In genomic region chr5:34053133-34053532, GRCh38 we compare ENCODE assay signal across 12 cellular contexts. TPM values are rescaled to one million over a fixed set of nuclear protein-coding genes. Genes with fewer than 3 reads are reported as not detected.
A peak's percentile ranks its signal among the peaks of the same experiment; 100 is the strongest.
DNase-seq lines count a peak whose midpoint lies in the region; ATAC-seq and TF ChIP-seq lines count a peak whose summit lies in the region.
"Had no signal": no experiment of that assay in that cellular context is flagged by ENCODE, and none has a peak within 500 bp of the region (broad histone marks: within the 10 kb centered on the region; RNA-seq: fewer than 3 reads in every experiment).

No MANE protein-coding gene starts in this region.

- H3K9me3 ChIP-seq in smooth muscle cell (replicated peaks; ENCODE audit: low read depth) (no peaks in the 10 kb centered on the region), esophagus squamous epithelium (no peaks in the 10 kb centered on the region)
- H3K9me3 ChIP-seq: gastrocnemius medialis had no signal

- no peak for ATAC-seq in GM21528 (IDR thresholded peaks at IDR 0.05; ENCODE audit: low FRiP score, unreplicated experiment)
- no peak for ATAC-seq in GM19023 (IDR thresholded peaks at IDR 0.05; ENCODE audit: unreplicated experiment)
- ATAC-seq: gastrocnemius medialis had no signal

- DNase-seq in GM04504 (ENCODE audit: low read depth): peak; percentile 73
- DNase-seq in amniotic epithelial cell (ENCODE audit: low read depth): peak; percentile 75
- peak; percentile 78 for DNase-seq in foreskin melanocyte
- DNase-seq in smooth muscle cell (lab: John Stamatoyannopoulos, UW; ENCODE audit: unreplicated experiment): no peak
- no peak for DNase-seq in esophagus squamous epithelium (lab: John Stamatoyannopoulos, UW)
- DNase-seq: activated CD4-positive, alpha-beta memory T cell treated with anti-CD3 and anti-CD28 coated beads, Interleukin-2, amount 10 ng/mL, durations not matched to agents 7 days and 5 days; activated naive CD8-positive, alpha-beta T cell treated with anti-CD3 and anti-CD28 coated beads, Interleukin-2, amount 10 ng/mL, durations not matched to agents 7 days and 5 days; gastrocnemius medialis; mesendoderm; MM.1S had no signal

- peaks cover 15% of the 10 kb centered on the region for H3K4me1 ChIP-seq in smooth muscle cell (ENCODE audit: low read depth)
- peaks cover 0 to 45% (median 14%) of the 10 kb centered on the region in 3 donors for H3K4me1 ChIP-seq in esophagus squamous epithelium

- H3K27ac ChIP-seq in smooth muscle cell (ENCODE audit: low read depth) (peak overlapping the region; percentile 87), esophagus squamous epithelium (peak overlapping the region in 2 of 4 donors; percentile 1 to 36)
- H3K27ac ChIP-seq: gastrocnemius medialis had no signal

- no peak overlapping the region for H3K9ac ChIP-seq in smooth muscle cell (ENCODE audit: low read depth)

- intact Hi-C loops in esophagus squamous epithelium (cut with DNase I): no loop called here

- no peaks in the 10 kb centered on the region for H3K36me3 ChIP-seq in smooth muscle cell (ENCODE audit: low read depth)
- H3K36me3 ChIP-seq in esophagus squamous epithelium: peaks cover 0 to 30% (median 0%) of the 10 kb centered on the region in 3 donors
- H3K36me3 ChIP-seq: gastrocnemius medialis had no signal

- 17% methylated on average over 2 of the region's 2 CpGs for WGBS in smooth muscle cell (ENCODE audit: low lambda C conversion rate)
- WGBS in esophagus squamous epithelium, 2 donors: 4 to 14% methylated on average over 2 of the region's 2 CpGs

- TF ChIP-seq POLR2A in esophagus squamous epithelium (IDR thresholded peaks at IDR 0.05): no peak

- no peak overlapping the region for H3K4me3 ChIP-seq in smooth muscle cell
- no peak overlapping the region for H3K4me3 ChIP-seq in esophagus squamous epithelium
- H3K4me3 ChIP-seq: gastrocnemius medialis had no signal

- peak overlapping the region; percentile 54 for H3K4me2 ChIP-seq in smooth muscle cell

- no peak for TF ChIP-seq CTCF in smooth muscle cell (IDR thresholded peaks at IDR 0.05; ENCODE audit: borderline replicate concordance, insufficient read depth, poor library complexity, severe bottlenecking)
- no peak for TF ChIP-seq CTCF in esophagus squamous epithelium (IDR thresholded peaks at IDR 0.05)

- peaks cover 6% of the 10 kb centered on the region for H3F3A ChIP-seq in smooth muscle cell (ENCODE audit: low read depth)

- H3K27me3 ChIP-seq in smooth muscle cell (ENCODE audit: low read depth): no peaks in the 10 kb centered on the region
- no peaks in the 10 kb centered on the region for H3K27me3 ChIP-seq in esophagus squamous epithelium
- H3K27me3 ChIP-seq: gastrocnemius medialis had no signal

- H3K79me2 ChIP-seq in smooth muscle cell (ENCODE audit: low read depth): no peaks in the 10 kb centered on the region

- no peak overlapping the region for H2AFZ ChIP-seq in smooth muscle cell (ENCODE audit: low read depth)

- no peaks in the 10 kb centered on the region for H4K20me1 ChIP-seq in smooth muscle cell (ENCODE audit: low read depth)

RNA-seq across cellular contexts. Expression of gene C1QTNF3, which starts 10.1 kb away (rescaled TPM):
- total RNA-seq in smooth muscle cell (3.7 and 8.3 TPM in 2 replicates), esophagus squamous epithelium (1 to 10 TPM in 3 of 4 donors, under 1 TPM in 1; 0.53 to 5.1 (median 1.6) TPM)
- polyA plus RNA-seq in smooth muscle cell: 0.72 and 4.8 TPM in 2 replicates

RNA-seq across cellular contexts. Expression of gene AMACR, which starts 45.3 kb away (rescaled TPM):
- 13.8 and 14.5 TPM in 2 replicates for total RNA-seq in smooth muscle cell
- polyA plus RNA-seq in smooth muscle cell: 14.1 and 14.5 TPM in 2 replicates
- total RNA-seq in esophagus squamous epithelium: 10 to 100 TPM in 3 of 4 donors, 1 to 10 TPM in 1; 5.4 to 21.5 (median 15.5) TPM

Comparison
In these comparisons a context has a peak if more than half of its experiments do, and no peak if none do; other contexts are left out.
1. DNase-seq: peak in GM04504 (single experiment), amniotic epithelial cell (single experiment) and foreskin melanocyte (single experiment); none in smooth muscle cell (single experiment) and esophagus squamous epithelium (single experiment).